Comparison of ENCODE assay signal across 18 cellular contexts in genomic region chr18:49874238-49874637, GRCh38.
DNase-seq lines count a peak whose midpoint lies in the region; ATAC-seq and TF ChIP-seq lines count a peak whose summit lies in the region.
"Had no signal": no experiment of that assay in that cellular context is flagged by ENCODE, and none has a peak within 500 bp of the region (broad histone marks: within the 10 kb centered on the region; RNA-seq: fewer than 3 reads in every experiment).

No MANE protein-coding gene starts in this region.

- H3K27ac ChIP-seq in foreskin keratinocyte, result no peak overlapping the region
- H3K27ac ChIP-seq: SJCRH30, spleen, testis had no signal

- peaks cover 6% of the 10 kb centered on the region for H3K4me1 ChIP-seq in foreskin keratinocyte
- H3K4me1 ChIP-seq: SJCRH30, spleen, testis had no signal

- DNase-seq in NCI-H2171 treated with DMSO at 0.1 percent for 48 hours (lab: John Stamatoyannopoulos, UW) (peak; percentile 19), NCI-H2171 (lab: John Stamatoyannopoulos, UW) (no peak), foreskin keratinocyte (peak; percentile 60 to 85), nucleus accumbens (lab: John Stamatoyannopoulos, UW) (no peak), mesothelial cell of epicardium (ENCODE audit: low spot score in 2 of 2, unreplicated experiment in 2 of 2) (no peak), GOT3 (lab: John Stamatoyannopoulos, UW) (no peak)
- DNase-seq: central memory CD4-positive, alpha-beta T cell; KBM-7; left ventricle myocardium superior; NCI-H69; SJCRH30; spleen; stimulated activated CD8-positive, alpha-beta memory T cell treated with anti-CD3 and anti-CD28 coated beads, Interleukin-4, amount 100 ng/mL, for 48 hours; testis had no signal

- H3K27ac Mint-ChIP-seq in mesothelial cell of epicardium, result no peak overlapping the region
- H3K27ac Mint-ChIP-seq: activated T-helper 1 cell treated with anti-CD3 and anti-CD28 coated beads, Interleukin-12 subunit alpha, Interleukin-12 subunit beta, Interleukin-2, Interleukin-4 antibody, amounts not matched to agents 30 ng/mL and 10 ng/mL and 1 ng/mL, durations not matched to agents 14 hours and 24 hours and 36 hours; GM23338 had no signal

- peaks cover 11% of the 10 kb centered on the region for H3K27me3 ChIP-seq in foreskin keratinocyte
- H3K27me3 ChIP-seq: SJCRH30, spleen, testis had no signal

- peak; percentile 77 for ATAC-seq in GM18907 (IDR thresholded peaks at IDR 0.05; ENCODE audit: unreplicated experiment)
- peak; percentile 50 for ATAC-seq in HG03354 (IDR thresholded peaks at IDR 0.05; ENCODE audit: poor library complexity, severe bottlenecking, unreplicated experiment)
- peak; percentile 64 for ATAC-seq in foreskin keratinocyte
- ATAC-seq: GM23338, left ventricle myocardium superior had no signal

- H3K27me3 Mint-ChIP-seq in mesothelial cell of epicardium (ENCODE audit: low read depth), result no peaks in the 10 kb centered on the region

- TF ChIP-seq CTCF in foreskin keratinocyte (conservative IDR thresholded peaks at IDR 0.05), result no peak
- TF ChIP-seq CTCF in mesothelial cell of epicardium (IDR thresholded peaks at IDR 0.05; ENCODE audit: unreplicated experiment), result no peak

- H3K4me3 Mint-ChIP-seq in mesothelial cell of epicardium, result no peak overlapping the region
- H3K4me3 Mint-ChIP-seq: activated T-helper 1 cell treated with anti-CD3 and anti-CD28 coated beads, Interleukin-12 subunit alpha, Interleukin-12 subunit beta, Interleukin-2, Interleukin-4 antibody, amounts not matched to agents 30 ng/mL and 10 ng/mL and 1 ng/mL, durations not matched to agents 14 hours and 24 hours and 36 hours; GM23338 had no signal

- H3K36me3 Mint-ChIP-seq in mesothelial cell of epicardium, result no peaks in the 10 kb centered on the region

- no peaks in the 10 kb centered on the region for H3K9me3 Mint-ChIP-seq in mesothelial cell of epicardium
- H3K9me3 Mint-ChIP-seq: activated T-helper 1 cell treated with anti-CD3 and anti-CD28 coated beads, Interleukin-12 subunit alpha, Interleukin-12 subunit beta, Interleukin-2, Interleukin-4 antibody, amounts not matched to agents 30 ng/mL and 10 ng/mL and 1 ng/mL, durations not matched to agents 14 hours and 24 hours and 36 hours; GM23338 had no signal

- H3K4me1 Mint-ChIP-seq in mesothelial cell of epicardium, result no peaks in the 10 kb centered on the region

Comparison
In these comparisons a context has a peak if more than half of its experiments do, and no peak if none do; other contexts are left out.
1. DNase-seq: peak in NCI-H2171 treated with DMSO at 0.1 percent for 48 hours (single experiment) and foreskin keratinocyte (2 of 2); none in NCI-H2171 (single experiment), nucleus accumbens (0 of 56), mesothelial cell of epicardium (0 of 2) and GOT3 (single experiment).
2. Peak in every context shown above with its lines, with median percentiles within 50 percentile points of each other: ATAC-seq.